Comparison of ENCODE assay signal across 18 cellular contexts in the genomic region with DNA sequence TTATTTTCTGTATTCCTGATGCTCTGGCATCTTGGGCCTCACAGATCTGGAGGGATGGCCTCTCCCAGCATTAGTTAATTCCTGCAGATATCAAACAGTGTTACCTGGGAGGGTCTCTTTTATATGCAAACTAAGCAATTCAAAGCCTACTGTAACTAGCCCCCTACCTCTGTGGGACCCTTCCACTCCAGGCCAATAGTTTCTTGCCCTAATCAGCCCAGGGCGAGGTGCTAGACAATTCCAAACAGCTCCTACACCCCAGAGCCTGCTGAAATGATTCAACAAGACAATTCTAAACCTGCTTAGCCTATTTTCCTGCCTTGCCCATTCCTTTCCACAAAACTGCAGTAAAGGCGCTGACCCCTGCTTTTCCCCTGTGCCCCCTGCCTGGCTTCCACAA.
A peak's percentile ranks its signal among the peaks of the same experiment; 100 is the strongest.
DNase-seq lines count a peak whose midpoint lies in the region; ATAC-seq and TF ChIP-seq lines count a peak whose summit lies in the region.
"Had no signal": no experiment of that assay in that cellular context is flagged by ENCODE, and none has a peak within 500 bp of the region (broad histone marks: within the 10 kb centered on the region; RNA-seq: fewer than 3 reads in every experiment).

No MANE protein-coding gene starts in this region.

- no peaks in the 10 kb centered on the region for H3K79me1 ChIP-seq in mesenchymal stem cell (replicated peaks; ENCODE audit: low read length, poor library complexity, severe bottlenecking)

- ATAC-seq in WTC11: peak; percentile 99
- ATAC-seq in stimulated activated effector memory CD8-positive, alpha-beta T cell treated with anti-CD3 and anti-CD28 coated beads, Interleukin-12 subunit alpha, Interleukin-12 subunit beta, amount 100 ng/mL, for 72 hours: peak; percentile 8
- no peak for ATAC-seq in CD8-positive, alpha-beta T cell

- no peak overlapping the region for H4K8ac ChIP-seq in mesenchymal stem cell (ENCODE audit: low read length)

- POLR2A ChIA-PET in WTC11 (lab: Charles Lee): no interaction called here
- POLR2A ChIA-PET in CD8-positive, alpha-beta T cell (lab: Charles Lee): interaction anchor here (0.6 kb wide), 1 partner anchor 70 kb away, joined by 3 read pairs; no protein-coding TSS in a partner anchor

- H2BK12ac ChIP-seq in mesenchymal stem cell (ENCODE audit: low read length in 2 of 2): no peak overlapping the region

- peak overlapping the region; percentile 9 for H2BK5ac ChIP-seq in mesenchymal stem cell (ENCODE audit: low read depth, low read length, poor library complexity, severe bottlenecking)

- H3K14ac ChIP-seq in mesenchymal stem cell (ENCODE audit: low read length in 2 of 2): no peak overlapping the region

- H3K4me3 Mint-ChIP-seq in WTC11: no peak overlapping the region
- H3K4me3 Mint-ChIP-seq in stimulated activated effector memory CD8-positive, alpha-beta T cell treated with anti-CD3 and anti-CD28 coated beads, Interleukin-12 subunit alpha, Interleukin-12 subunit beta, amount 100 ng/mL, for 72 hours: no peak overlapping the region
- no peak overlapping the region for H3K4me3 Mint-ChIP-seq in CD8-positive, alpha-beta T cell
- H3K4me3 Mint-ChIP-seq: CD4-positive, alpha-beta memory T cell; HFFc6 had no signal

- H3K27ac Mint-ChIP-seq in WTC11: peak overlapping the region; percentile 28; the same call in 1 of the 2 replicates
- no peak overlapping the region for H3K27ac Mint-ChIP-seq in stimulated activated effector memory CD8-positive, alpha-beta T cell treated with anti-CD3 and anti-CD28 coated beads, Interleukin-12 subunit alpha, Interleukin-12 subunit beta, amount 100 ng/mL, for 72 hours
- no peak overlapping the region for H3K27ac Mint-ChIP-seq in CD8-positive, alpha-beta T cell
- H3K27ac Mint-ChIP-seq: CD4-positive, alpha-beta memory T cell; HFFc6 had no signal

- H3K9me3 ChIP-seq in mesenchymal stem cell (ENCODE audit: control insufficient read depth, low read length): no peaks in the 10 kb centered on the region
- H3K9me3 ChIP-seq in CD8-positive, alpha-beta T cell (ENCODE audit: low read length): no peaks in the 10 kb centered on the region
- H3K9me3 ChIP-seq: Peyer's patch had no signal

- H3K27me3 ChIP-seq in H7 (ENCODE audit: control insufficient read depth, insufficient read depth, low read length) (no peaks in the 10 kb centered on the region), mesenchymal stem cell (ENCODE audit: control insufficient read depth in 1 of 2, insufficient read depth in 1 of 2, low read length in 2 of 2) (no peaks in the 10 kb centered on the region)
- H3K27me3 ChIP-seq in CD8-positive, alpha-beta T cell (ENCODE audit: insufficient read depth, low read length): no peaks in the 10 kb centered on the region
- H3K27me3 ChIP-seq: BLaER1 treated with 17β-estradiol and CSF1 and Interleukin-3, amounts not matched to agents 10 nM and 100 nM; Peyer's patch had no signal

- no peak overlapping the region for H3K4me2 ChIP-seq in mesenchymal stem cell (ENCODE audit: low read length, poor library complexity, severe bottlenecking)
- H3K4me2 ChIP-seq: BLaER1 treated with 17β-estradiol and CSF1 and Interleukin-3, amounts not matched to agents 10 nM and 100 nM had no signal

- no peak overlapping the region for H3K23ac ChIP-seq in mesenchymal stem cell (ENCODE audit: low read length in 2 of 2)

- H3K4me1 ChIP-seq in mesenchymal stem cell (ENCODE audit: control insufficient read depth, insufficient read depth, low read depth, low read length): no peaks in the 10 kb centered on the region
- H3K4me1 ChIP-seq in CD8-positive, alpha-beta T cell (ENCODE audit: insufficient read depth, low read length): no peaks in the 10 kb centered on the region
- H3K4me1 ChIP-seq: Peyer's patch had no signal

- no peak for TF ChIP-seq CTCF in WTC11 (IDR thresholded peaks at IDR 0.05)
- TF ChIP-seq CTCF in CD8-positive, alpha-beta T cell (IDR thresholded peaks at IDR 0.05): no peak

- intact Hi-C loops in CD8-positive, alpha-beta T cell (cut with DNase I, micrococcal nuclease): no loop called here

- no peaks in the 10 kb centered on the region for H3K36me3 ChIP-seq in H7 (replicated peaks; ENCODE audit: control insufficient read depth, insufficient read depth, low read length)
- no peaks in the 10 kb centered on the region for H3K36me3 ChIP-seq in mesenchymal stem cell (ENCODE audit: control insufficient read depth in 1 of 2, insufficient read depth in 2 of 2, low read depth in 1 of 2, low read length in 2 of 2)
- H3K36me3 ChIP-seq in CD8-positive, alpha-beta T cell (ENCODE audit: insufficient read depth, low read length): no peaks in the 10 kb centered on the region
- H3K36me3 ChIP-seq: BLaER1 treated with 17β-estradiol and CSF1 and Interleukin-3, amounts not matched to agents 10 nM and 100 nM; Peyer's patch had no signal

- WGBS in mesenchymal stem cell: 80% methylated on average over 2 of the region's 2 CpGs

- H3K27ac ChIP-seq in mesenchymal stem cell (ENCODE audit: low read length, poor library complexity, severe bottlenecking): no peak overlapping the region
- H3K27ac ChIP-seq in CD8-positive, alpha-beta T cell (ENCODE audit: low read depth, low read length): no peak overlapping the region
- H3K27ac ChIP-seq: BLaER1 treated with 17β-estradiol and CSF1 and Interleukin-3, amounts not matched to agents 10 nM and 100 nM; Peyer's patch had no signal

- H2BK15ac ChIP-seq in mesenchymal stem cell (ENCODE audit: low read depth, poor library complexity, severe bottlenecking): no peak overlapping the region

- H4K91ac ChIP-seq in mesenchymal stem cell (ENCODE audit: low read length): no peak overlapping the region

- H3K18ac ChIP-seq in mesenchymal stem cell (ENCODE audit: low read depth in 1 of 2, low read length in 2 of 2): no peak overlapping the region

- peaks cover 6% of the 10 kb centered on the region; the same call in 1 of the 2 replicates for H3K27me3 Mint-ChIP-seq in WTC11 (ENCODE audit: low read depth)
- no peaks in the 10 kb centered on the region for H3K27me3 Mint-ChIP-seq in CD8-positive, alpha-beta T cell (ENCODE audit: low read depth)

- H3K4ac ChIP-seq in mesenchymal stem cell (ENCODE audit: low read depth in 1 of 2, low read length in 2 of 2): no peak overlapping the region

- peaks cover 17% of the 10 kb centered on the region for H3K4me1 Mint-ChIP-seq in WTC11
- H3K4me1 Mint-ChIP-seq in stimulated activated effector memory CD8-positive, alpha-beta T cell treated with anti-CD3 and anti-CD28 coated beads, Interleukin-12 subunit alpha, Interleukin-12 subunit beta, amount 100 ng/mL, for 72 hours: no peaks in the 10 kb centered on the region
- no peaks in the 10 kb centered on the region for H3K4me1 Mint-ChIP-seq in CD8-positive, alpha-beta T cell (ENCODE audit: low read depth)
- H3K4me1 Mint-ChIP-seq: CD4-positive, alpha-beta memory T cell had no signal

- H3K4me3 ChIP-seq in H7 (ENCODE audit: insufficient read depth, low read depth, low read length) (no peak overlapping the region), mesenchymal stem cell (ENCODE audit: insufficient read depth in 1 of 2, low read depth in 1 of 2, low read length in 2 of 2) (no peak overlapping the region)
- H3K4me3 ChIP-seq in CD8-positive, alpha-beta T cell (ENCODE audit: low read depth, low read length): no peak overlapping the region
- H3K4me3 ChIP-seq: BLaER1 treated with 17β-estradiol and CSF1 and Interleukin-3, amounts not matched to agents 10 nM and 100 nM; Peyer's patch had no signal

- CTCF ChIA-PET in WTC11 (lab: Charles Lee): interaction anchor here (1.7 kb wide), 1 partner anchor 11 kb away, joined by 3 read pairs; no protein-coding TSS in a partner anchor
- CTCF ChIA-PET in CD8-positive, alpha-beta T cell (lab: Charles Lee): no interaction called here

- no peak overlapping the region for H2BK120ac ChIP-seq in mesenchymal stem cell (ENCODE audit: low read depth, low read length)

- H2AFZ ChIP-seq in mesenchymal stem cell (ENCODE audit: low read depth, low read length): peak overlapping the region; percentile 10

- H3K36me3 Mint-ChIP-seq in WTC11: 0 out of 2 replicates have a peak, but pooled peaks cover 2% of the 10 kb centered on the region
- no peaks in the 10 kb centered on the region for H3K36me3 Mint-ChIP-seq in stimulated activated effector memory CD8-positive, alpha-beta T cell treated with anti-CD3 and anti-CD28 coated beads, Interleukin-12 subunit alpha, Interleukin-12 subunit beta, amount 100 ng/mL, for 72 hours
- H3K36me3 Mint-ChIP-seq in CD8-positive, alpha-beta T cell: no peaks in the 10 kb centered on the region
- H3K36me3 Mint-ChIP-seq: CD4-positive, alpha-beta memory T cell had no signal

- DNase-seq in H7 (peak; percentile 16), WTC11 (ENCODE audit: low spot score) (peak; percentile 13), mesenchymal stem cell (no peak), NCI-H2081 (lab: John Stamatoyannopoulos, UW) (no peak)
- DNase-seq in stimulated activated effector memory CD8-positive, alpha-beta T cell treated with anti-CD3 and anti-CD28 coated beads, Interleukin-12 subunit alpha, Interleukin-12 subunit beta, amount 100 ng/mL, for 72 hours (ENCODE audit: low spot score in 2 of 2): no peak
- DNase-seq in CD8-positive, alpha-beta T cell: no peak
- DNase-seq in activated CD8-positive, alpha-beta memory T cell treated with anti-CD3 and anti-CD28 coated beads for 24 hours: no peak
- DNase-seq: ACHN; CD4-positive, alpha-beta memory T cell; GDM1; HFFc6; NCI-H1092 treated with DMSO at 0.1 percent for 48 hours; NCI-H2029; NCI-H226; NCI-H524; NCI-H82; Peyer's patch had no signal

- no peak overlapping the region for H2AK5ac ChIP-seq in mesenchymal stem cell (ENCODE audit: low read length, severe bottlenecking)

- peaks cover 12% of the 10 kb centered on the region for H3K9me3 Mint-ChIP-seq in WTC11
- no peaks in the 10 kb centered on the region for H3K9me3 Mint-ChIP-seq in stimulated activated effector memory CD8-positive, alpha-beta T cell treated with anti-CD3 and anti-CD28 coated beads, Interleukin-12 subunit alpha, Interleukin-12 subunit beta, amount 100 ng/mL, for 72 hours
- H3K9me3 Mint-ChIP-seq in CD8-positive, alpha-beta T cell: no peaks in the 10 kb centered on the region
- H3K9me3 Mint-ChIP-seq: HFFc6 had no signal

- no peak overlapping the region for H3K9ac ChIP-seq in mesenchymal stem cell (ENCODE audit: low read length)
- H3K9ac ChIP-seq: BLaER1 treated with 17β-estradiol and CSF1 and Interleukin-3, amounts not matched to agents 10 nM and 100 nM had no signal

TF ChIP-seq in WTC11, 78 proteins besides CTCF, POLR2A, EP300 and RAD21 (continues in another document):
- TF ChIP-seq HMGA2 (CRISPR knock-in tag; IDR thresholded peaks at IDR 0.05) (no peak), NFE2L1 (CRISPR knock-in tag; IDR thresholded peaks at IDR 0.05) (no peak), USF1 (CRISPR knock-in tag; IDR thresholded peaks at IDR 0.05) (no peak), RORB (CRISPR knock-in tag; IDR thresholded peaks at IDR 0.05) (no peak), ZNF423 (CRISPR knock-in tag; IDR thresholded peaks at IDR 0.05) (no peak; the same call in 1 of the 2 replicates), CREB1 (CRISPR knock-in tag; IDR thresholded peaks at IDR 0.05) (no peak)

Comparison
In these comparisons a context has a peak if more than half of its experiments do, and no peak if none do; other contexts are left out.
1. DNase-seq: peak in H7 (single experiment) and WTC11 (single experiment); none in mesenchymal stem cell (single experiment), stimulated activated effector memory CD8-positive, alpha-beta T cell treated with anti-CD3 and anti-CD28 coated beads, Interleukin-12 subunit alpha, Interleukin-12 subunit beta, amount 100 ng/mL, for 72 hours (0 of 2), CD8-positive, alpha-beta T cell (0 of 7), NCI-H2081 (0 of 2) and activated CD8-positive, alpha-beta memory T cell treated with anti-CD3 and anti-CD28 coated beads for 24 hours (single experiment).